ENCODE assay signal across 8 cellular contexts in genomic region chr5:141182248-141182647, GRCh38. TPM values are rescaled to one million over a fixed set of nuclear protein-coding genes. Genes with fewer than 3 reads are reported as not detected.
DNase-seq lines count a peak whose midpoint lies in the region; ATAC-seq and TF ChIP-seq lines count a peak whose summit lies in the region.

Gene PCDHB16, plus strand, starts transcription at chr5:141182387. Its CDS starts 173 bp downstream, at chr5:141182560.

- no peaks in the 10 kb centered on the region for H3K9me2 ChIP-seq in Karpas-422 (replicated peaks; ENCODE audit: insufficient read depth, low read length)

- no peaks in the 10 kb centered on the region for H3K79me2 ChIP-seq in Karpas-422 (ENCODE audit: low read length)

- intact Hi-C loops in breast epithelium (cut with DNase I; ENCODE audit: low total_unique reads), result no loop called here
- intact Hi-C loops in right lobe of liver (cut with DNase I), result no loop called here

- no peak within 1 kb of the TSS for H3K4me3 ChIP-seq in Karpas-422 (ENCODE audit: low read length)
- H3K4me3 ChIP-seq in breast epithelium, result peak within 1 kb of the TSS; percentile 36 to 61 (median 49)
- H3K4me3 ChIP-seq in right lobe of liver, result no peak within 1 kb of the TSS

- peak in 2 of 3 donors; percentile 21 to 33 for TF ChIP-seq CTCF in breast epithelium (IDR thresholded peaks at IDR 0.05)
- peak in 3 of 4 donors; percentile 5 to 26 (median 15) for TF ChIP-seq CTCF in right lobe of liver (IDR thresholded peaks at IDR 0.05)

- ATAC-seq in right lobe of liver (peak in 1 of 4 donors; percentile 51), GM18520 (IDR thresholded peaks at IDR 0.05; ENCODE audit: unreplicated experiment) (no peak), HG03378 (IDR thresholded peaks at IDR 0.05; ENCODE audit: unreplicated experiment) (no peak)

- no peaks in the 10 kb centered on the region for H4K20me1 ChIP-seq in Karpas-422 (ENCODE audit: insufficient read depth, low read depth, low read length)

- no peaks in the 10 kb centered on the region for H3K27me3 ChIP-seq in Karpas-422 (ENCODE audit: low read length)
- H3K27me3 ChIP-seq in breast epithelium, result no peaks in the 10 kb centered on the region
- peaks cover 0 to 3% of the 10 kb centered on the region in 2 donors for H3K27me3 ChIP-seq in right lobe of liver

- H3K27ac ChIP-seq in Karpas-422 (ENCODE audit: low read length), result no peak within 1 kb of the TSS
- peak within 1 kb of the TSS; percentile 37 to 62 for H3K27ac ChIP-seq in breast epithelium
- H3K27ac ChIP-seq in right lobe of liver, result no peak within 1 kb of the TSS

- H3K36me3 ChIP-seq in Karpas-422 (ENCODE audit: insufficient read depth, low read length) (no peaks in the 10 kb centered on the region), breast epithelium (no peaks in the 10 kb centered on the region), right lobe of liver (no peaks in the 10 kb centered on the region)

- no peak within 1 kb of the TSS for H3K4me2 ChIP-seq in Karpas-422 (ENCODE audit: low read depth, low read length, poor library complexity, severe bottlenecking)

- TF ChIP-seq POLR2A in breast epithelium (IDR thresholded peaks at IDR 0.05) (no peak), right lobe of liver (IDR thresholded peaks at IDR 0.05) (no peak)

- 11% methylated on average over 12 of the region's 13 CpGs for WGBS in right lobe of liver (ENCODE audit: insufficient coverage, low coverage, low lambda C conversion rate, missing lambda C conversion rate)

- no peaks in the 10 kb centered on the region for H3K9me3 ChIP-seq in Karpas-422 (ENCODE audit: low read length)
- H3K9me3 ChIP-seq in breast epithelium, result peaks cover 62 to 72% of the 10 kb centered on the region in 2 donors
- no peaks in the 10 kb centered on the region for H3K9me3 ChIP-seq in right lobe of liver

- no peak within 1 kb of the TSS for H2AFZ ChIP-seq in Karpas-422 (ENCODE audit: low read length)

- DNase-seq in A172 (ENCODE audit: low spot score) (peak; percentile 64), Karpas-422 (peak; percentile 68), breast epithelium (ENCODE audit: low spot score in 2 of 2) (no peak), right lobe of liver (no peak), DMS 273 (lab: John Stamatoyannopoulos, UW; ENCODE audit: unreplicated experiment) (no peak), RPMI8226 (no peak)

- no peak within 1 kb of the TSS for H3K9ac ChIP-seq in Karpas-422 (ENCODE audit: low read length)

- H3K4me1 ChIP-seq in Karpas-422 (ENCODE audit: low read length) (no peaks in the 10 kb centered on the region), breast epithelium (no peaks in the 10 kb centered on the region), right lobe of liver (no peaks in the 10 kb centered on the region)

RNA-seq across cellular contexts. Expression of gene PCDHB16, which starts in this region (rescaled TPM):
- total RNA-seq in A172 (2014; rRNA removed; shearing (Covaris generic)), result 4.2 and 7.9 TPM in 2 replicates
- 0.04 and 0.54 TPM in 2 replicates for total RNA-seq in Karpas-422 (2014; rRNA removed; shearing (Covaris generic); ENCODE audit: low replicate concordance)
- total RNA-seq in breast epithelium (10 to 100 TPM in 1 of 3 donors, 1 to 10 TPM in 2; 4.3 to 11.8 (median 6.3) TPM), right lobe of liver (under 1 TPM; 0.17 to 0.51 (median 0.34) TPM)

Comparison
In these comparisons a context has a peak if more than half of its experiments do, and no peak if none do; other contexts are left out.
1. Peak in DNase-seq in Karpas-422; RNA of the gene not detected or under 1 TPM.
2. H3K27ac ChIP-seq: peak in breast epithelium (2 of 2); none in Karpas-422 (single experiment) and right lobe of liver (0 of 3).
3. H3K4me3 ChIP-seq: peak in breast epithelium (3 of 3); none in Karpas-422 (single experiment) and right lobe of liver (0 of 3).